In genomic region chr20:44916586-44916985, GRCh38 we compare ENCODE assay signal across 1 cellular context.
TF ChIP-seq lines count a peak whose summit lies in the region.

No MANE protein-coding gene starts in this region.

TF ChIP-seq in GM23338, 12 proteins besides CTCF, POLR2A, EP300 and RAD21 (continued from another document):
- TF ChIP-seq ZNF462 (CRISPR knock-in tag; IDR thresholded peaks at IDR 0.05) (no peak), JUNB (IDR thresholded peaks at IDR 0.05; ENCODE audit: unreplicated experiment) (no peak), NANOG (IDR thresholded peaks at IDR 0.05; ENCODE audit: borderline replicate concordance) (no peak), ETS1 (IDR thresholded peaks at IDR 0.05) (no peak)
